Comparison of ENCODE assay signal across 17 cellular contexts in genomic region chr1:88726697-88727096, GRCh38.
"Had no signal": no experiment of that assay in that cellular context is flagged by ENCODE, and none has a peak within 500 bp of the region (broad histone marks: within the 10 kb centered on the region; RNA-seq: fewer than 3 reads in every experiment).

No MANE protein-coding gene starts in this region.

- H3K27me3 ChIP-seq: adrenal gland, gastrocnemius medialis, heart right ventricle, sigmoid colon, suprapubic skin had no signal

- DNase-seq: activated CD4-positive, alpha-beta memory T cell treated with anti-CD3 and anti-CD28 coated beads for 36 hours; activated CD8-positive, alpha-beta memory T cell treated with anti-CD3 and anti-CD28 coated beads, Interleukin-2, amount 50 U/mL, for 4 hours; activated naive CD4-positive, alpha-beta T cell treated with anti-CD3 and anti-CD28 coated beads for 36 hours; adrenal gland; central memory CD4-positive, alpha-beta T cell; cortex of kidney; effector CD8-positive, alpha-beta T cell; gastrocnemius medialis; heart right ventricle; sigmoid colon; stimulated activated naive CD4-positive, alpha-beta T cell treated with Interleukin-2 at 50 U/mL for 16 hours had no signal

- H3K27ac ChIP-seq: adrenal gland, epithelial cell of prostate, gastrocnemius medialis, heart right ventricle, sigmoid colon, suprapubic skin, VCaP had no signal

- ATAC-seq: activated T-helper 17 cell treated with anti-CD3 and anti-CD28 coated beads, Interleukin-2, amount 50 U/mL, for 72 hours; gastrocnemius medialis; heart right ventricle; left lobe of liver had no signal

- H3K27ac Mint-ChIP-seq: activated CD4-positive, alpha-beta memory T cell treated with anti-CD3 and anti-CD28 coated beads for 36 hours; activated naive CD4-positive, alpha-beta T cell treated with anti-CD3 and anti-CD28 coated beads for 36 hours; activated T-helper 17 cell treated with anti-CD3 and anti-CD28 coated beads, Interleukin-2, amount 50 U/mL, for 72 hours; nephron had no signal

- H3K4me3 ChIP-seq: adrenal gland, gastrocnemius medialis, heart right ventricle, sigmoid colon, suprapubic skin had no signal

- H3K9me3 Mint-ChIP-seq: activated CD4-positive, alpha-beta memory T cell treated with anti-CD3 and anti-CD28 coated beads for 36 hours; activated naive CD4-positive, alpha-beta T cell treated with anti-CD3 and anti-CD28 coated beads for 36 hours; activated T-helper 17 cell treated with anti-CD3 and anti-CD28 coated beads, Interleukin-2, amount 50 U/mL, for 72 hours; nephron had no signal

- H3K9me3 ChIP-seq: adrenal gland, gastrocnemius medialis, heart right ventricle, sigmoid colon, suprapubic skin had no signal

- H3K27me3 Mint-ChIP-seq: activated CD4-positive, alpha-beta memory T cell treated with anti-CD3 and anti-CD28 coated beads for 36 hours; activated T-helper 17 cell treated with anti-CD3 and anti-CD28 coated beads, Interleukin-2, amount 50 U/mL, for 72 hours had no signal

- H3K4me3 Mint-ChIP-seq: activated CD4-positive, alpha-beta memory T cell treated with anti-CD3 and anti-CD28 coated beads for 36 hours; activated naive CD4-positive, alpha-beta T cell treated with anti-CD3 and anti-CD28 coated beads for 36 hours; activated T-helper 17 cell treated with anti-CD3 and anti-CD28 coated beads, Interleukin-2, amount 50 U/mL, for 72 hours; nephron had no signal

- H3K36me3 ChIP-seq: adrenal gland, gastrocnemius medialis, sigmoid colon had no signal
